In the genomic region with DNA sequence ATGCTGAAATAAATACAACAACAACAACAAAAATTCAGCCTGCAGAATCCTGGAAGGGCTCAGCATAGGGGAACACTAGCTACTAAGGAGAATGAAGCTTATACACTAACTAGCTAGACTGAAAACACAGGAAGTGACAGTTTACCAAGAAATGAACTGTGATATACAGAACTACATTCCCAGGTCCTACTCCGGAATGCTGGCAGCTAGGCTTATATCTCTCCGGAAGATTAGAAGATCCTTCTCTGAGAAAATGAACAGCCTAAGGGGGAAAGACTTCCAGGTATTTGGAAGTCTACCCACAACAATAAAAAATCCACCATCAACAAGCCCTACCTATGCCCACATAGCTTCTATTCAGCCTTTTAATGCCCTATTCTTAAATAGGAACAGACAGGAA, we compare ENCODE assay signal across 18 cellular contexts. TPM values are rescaled to one million over a fixed set of nuclear protein-coding genes. Genes with fewer than 3 reads are reported as not detected.
A peak's percentile ranks its signal among the peaks of the same experiment; 100 is the strongest.
DNase-seq lines count a peak whose midpoint lies in the region; ATAC-seq and TF ChIP-seq lines count a peak whose summit lies in the region.
"Had no signal": no experiment of that assay in that cellular context is flagged by ENCODE, and none has a peak within 500 bp of the region (broad histone marks: within the 10 kb centered on the region; RNA-seq: fewer than 3 reads in every experiment).

No MANE protein-coding gene starts in this region.

- TF ChIP-seq CTCF in Panc1 (IDR thresholded peaks at IDR 0.05) (no peak), epithelial cell of esophagus (IDR thresholded peaks at IDR 0.05; ENCODE audit: insufficient read depth, low read depth, low read length, missing control alignments) (no peak)

- 0 out of 2 replicates have a peak, but pooled peaks cover 2% of the 10 kb centered on the region for H3K36me3 ChIP-seq in Panc1 (ENCODE audit: control insufficient read depth, insufficient read depth, low read length)
- H3K36me3 ChIP-seq: esophagus squamous epithelium had no signal

- intact Hi-C loops in Panc1 (cut with micrococcal nuclease; ENCODE audit: unreplicated experiment) = no loop called here

- no TSS peak for BruUV-seq in Panc1 (replicated peaks; lab: Mats Ljungman, UMichigan)

- H3K27me3 ChIP-seq in Panc1 (ENCODE audit: control insufficient read depth, insufficient read depth, low read length) = no peaks in the 10 kb centered on the region
- H3K27me3 ChIP-seq: esophagus squamous epithelium had no signal

- H3K4me1 ChIP-seq in Panc1 (ENCODE audit: control insufficient read depth, insufficient read depth, low read length) = peaks cover 4% of the 10 kb centered on the region; the same call in 1 of the 2 replicates
- H3K4me1 ChIP-seq: esophagus squamous epithelium had no signal

- POLR2A ChIA-PET in Panc1 (lab: Charles Lee) = no interaction called here

- H3K27ac ChIP-seq in Panc1 (ENCODE audit: low read length) = peak overlapping the region; percentile 20; the same call in 1 of the 2 replicates
- H3K27ac ChIP-seq: esophagus squamous epithelium, VCaP had no signal

- H3K4me3 ChIP-seq in Panc1 (ENCODE audit: low read depth in 2 of 2, low read length in 2 of 2) (no peak overlapping the region), epithelial cell of esophagus (ENCODE audit: low read length) (no peak overlapping the region)
- H3K4me3 ChIP-seq: esophagus squamous epithelium had no signal

- DNase-seq in ELR (ENCODE audit: low read depth) (peak; percentile 68), Panc1 (ENCODE audit: low read depth, low spot score) (no peak), epithelial cell of esophagus (ENCODE audit: low read depth) (peak; percentile 16), non-pigmented ciliary epithelial cell (ENCODE audit: low read depth) (peak; percentile 47), OCI-M1 (lab: John Stamatoyannopoulos, UW) (no peak), RKO (ENCODE audit: low spot score) (no peak), AG08396 (ENCODE audit: low spot score) (no peak)
- DNase-seq: activated CD4-positive, alpha-beta T cell treated with anti-CD3 and anti-CD28 coated beads, Interleukin-2, amount 50 U/mL, for 4 hours; activated naive CD4-positive, alpha-beta T cell treated with anti-CD3 and anti-CD28 coated beads, Interleukin-2, amount 10 ng/mL, durations not matched to agents 7 days and 5 days; AML-193; esophagus squamous epithelium; Karpas-422; NCI-H1417; NCI-H82; nucleus accumbens; stimulated activated CD4-positive, alpha-beta T cell treated with anti-CD3 and anti-CD28 coated beads, Interleukin-4, amount 100 ng/mL, for 24 hours had no signal

- in situ Hi-C loops in Panc1 (cut with HindIII; ENCODE audit: low pct_unique_long_range_greater_than_20kb, low sequenced_read_pairs) = no loop called here

- ATAC-seq in Panc1 (no peak; the same call in 1 of the 2 replicates), GM21526 (IDR thresholded peaks at IDR 0.05; ENCODE audit: low FRiP score, unreplicated experiment) (no peak)

- no peaks in the 10 kb centered on the region for H3K9me3 ChIP-seq in Panc1 (ENCODE audit: control insufficient read depth, insufficient read depth, low read depth, low read length)
- H3K9me3 ChIP-seq: esophagus squamous epithelium had no signal

- CTCF ChIA-PET in Panc1 (lab: Charles Lee) = no interaction called here

RNA-seq across cellular contexts. Expression of gene CCDC34, which starts 31.0 kb away (rescaled TPM):
- 28.3 TPM for total RNA-seq in Panc1 (2021; ENCODE audit: unreplicated experiment)
- polyA plus RNA-seq in Panc1 (2012; ENCODE audit: insufficient read length) = 21.2 TPM

Comparison
In these comparisons a context has a peak if more than half of its experiments do, and no peak if none do; other contexts are left out.
1. DNase-seq: peak in ELR (single experiment), epithelial cell of esophagus (single experiment) and non-pigmented ciliary epithelial cell (single experiment); none in Panc1 (single experiment), OCI-M1 (single experiment), RKO (single experiment) and AG08396 (single experiment).